ENCODE assay signal across 1 cellular context in the genomic region with DNA sequence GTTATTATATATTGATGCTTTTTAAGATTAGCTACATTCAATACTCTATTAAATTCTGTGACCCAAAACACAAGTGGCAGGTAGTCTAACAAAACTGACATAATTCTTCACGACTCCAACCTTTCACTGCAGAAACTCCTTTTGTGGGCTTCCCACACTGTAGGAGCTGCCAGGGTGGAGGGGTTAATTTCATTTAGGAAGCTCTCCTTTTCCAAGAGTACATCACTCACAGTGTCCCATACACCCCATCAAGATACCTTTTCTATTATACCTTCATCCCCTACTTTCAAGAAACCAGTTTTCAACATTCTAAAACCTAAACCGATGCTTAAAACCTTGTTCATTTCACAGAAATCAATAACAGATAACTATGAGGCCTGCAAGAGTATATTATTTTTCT.
TF ChIP-seq lines count a peak whose summit lies in the region.

No MANE protein-coding gene starts in this region.

TF ChIP-seq in GM23338, 12 proteins besides CTCF, POLR2A, EP300 and RAD21 (continued from another document):
- TF ChIP-seq ZNF462 (CRISPR knock-in tag; IDR thresholded peaks at IDR 0.05) (no peak), ZNF331 (CRISPR knock-in tag; IDR thresholded peaks at IDR 0.05; ENCODE audit: low read depth) (no peak), POLR2AphosphoS5 (IDR thresholded peaks at IDR 0.05; ENCODE audit: low read depth) (no peak), ZNF114 (CRISPR knock-in tag; IDR thresholded peaks at IDR 0.05) (no peak)
- TF ChIP-seq, protein P1, sequence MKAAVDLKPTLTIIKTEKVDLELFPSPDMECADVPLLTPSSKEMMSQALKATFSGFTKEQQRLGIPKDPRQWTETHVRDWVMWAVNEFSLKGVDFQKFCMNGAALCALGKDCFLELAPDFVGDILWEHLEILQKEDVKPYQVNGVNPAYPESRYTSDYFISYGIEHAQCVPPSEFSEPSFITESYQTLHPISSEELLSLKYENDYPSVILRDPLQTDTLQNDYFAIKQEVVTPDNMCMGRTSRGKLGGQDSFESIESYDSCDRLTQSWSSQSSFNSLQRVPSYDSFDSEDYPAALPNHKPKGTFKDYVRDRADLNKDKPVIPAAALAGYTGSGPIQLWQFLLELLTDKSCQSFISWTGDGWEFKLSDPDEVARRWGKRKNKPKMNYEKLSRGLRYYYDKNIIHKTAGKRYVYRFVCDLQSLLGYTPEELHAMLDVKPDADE (IDR thresholded peaks at IDR 0.05): no peak
